In the genomic region with DNA sequence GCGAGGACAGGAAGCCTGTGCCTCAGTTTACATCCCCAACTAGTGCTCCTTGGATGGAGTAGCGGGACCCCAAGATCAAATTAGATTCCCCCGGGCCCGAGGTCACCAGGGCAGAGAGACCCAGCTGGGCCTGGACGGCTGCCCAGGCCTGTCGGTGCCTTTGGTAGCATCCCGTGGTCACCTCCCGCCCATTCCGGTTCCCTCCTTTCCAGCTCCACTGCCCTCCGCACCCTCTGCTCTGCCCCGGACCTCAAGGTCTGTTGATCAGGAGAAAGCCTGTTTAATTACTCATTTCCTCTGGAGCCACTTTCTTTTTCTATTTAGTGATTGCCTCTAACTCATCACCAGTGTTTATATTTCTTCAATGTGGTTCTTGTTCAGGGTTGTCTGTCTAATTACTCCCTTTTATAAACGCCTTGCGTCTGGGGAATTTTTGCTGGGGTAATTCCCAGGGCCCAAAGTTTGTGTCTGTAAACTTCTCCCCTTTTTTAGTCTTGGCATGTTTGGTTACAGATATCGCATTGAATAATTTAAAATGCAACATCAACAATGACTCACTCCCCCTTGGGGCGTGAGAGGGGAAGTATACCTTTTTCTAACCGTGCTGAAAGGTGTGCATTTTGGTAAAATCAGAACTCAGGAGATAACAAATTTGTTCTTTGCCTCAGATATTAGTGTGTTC, we compare ENCODE assay signal across 8 cellular contexts. TPM values are rescaled to one million over a fixed set of nuclear protein-coding genes. Genes with fewer than 3 reads are reported as not detected.
A peak's percentile ranks its signal among the peaks of the same experiment; 100 is the strongest.
DNase-seq lines count a peak whose midpoint lies in the region; ATAC-seq, FAIRE-seq and TF ChIP-seq lines count a peak whose summit lies in the region.

No MANE protein-coding gene starts in this region.

- H3K4me3 ChIP-seq in AG04449 (ENCODE audit: low read depth, low read length) (peak overlapping the region; percentile 80), Loucy (ENCODE audit: low read length, poor library complexity, severe bottlenecking) (peak overlapping the region; percentile 97), esophagus (ENCODE audit: low read depth in 1 of 2, low read length in 2 of 2) (peak overlapping the region; percentile 80 to 100)

- DNase-seq in AG04449 (ENCODE audit: low read depth, low spot score) (no peak), GM18507 (ENCODE audit: extremely low spot score, insufficient read length, low read depth) (no peak), naive B cell (peak; percentile 50), type B pancreatic cell (ENCODE audit: extremely low spot score, unreplicated experiment) (no peak), GDM1 (lab: John Stamatoyannopoulos, UW) (no peak)
- peak; percentile 58 for DNase-seq in activated CD8-positive, alpha-beta memory T cell treated with anti-CD3 and anti-CD28 coated beads, Interleukin-2, amount 50 U/mL, for 48 hours

- no peak overlapping the region for H2AFZ ChIP-seq in Loucy (ENCODE audit: low read length)

- H3K9me3 Mint-ChIP-seq in naive B cell (no peaks in the 10 kb centered on the region), type B pancreatic cell (no peaks in the 10 kb centered on the region)

- H4K20me1 ChIP-seq in Loucy (ENCODE audit: insufficient read depth, low read length, poor library complexity, severe bottlenecking), result peaks cover 44% of the 10 kb centered on the region

- H3K4me1 ChIP-seq in Loucy (ENCODE audit: insufficient read depth, low read length, poor library complexity, severe bottlenecking) (peaks cover 26% of the 10 kb centered on the region), esophagus (ENCODE audit: control insufficient read depth in 2 of 2, insufficient read depth in 2 of 2, low read length in 1 of 2) (peaks cover 0 to 2% of the 10 kb centered on the region in 2 donors)

- TF ChIP-seq CTCF in AG04449 (IDR thresholded peaks at IDR 0.05; ENCODE audit: insufficient read depth, low read length, missing control alignments) (no peak), Loucy (conservative IDR thresholded peaks at IDR 0.05; ENCODE audit: low read length) (peak; percentile 45), type B pancreatic cell (conservative IDR thresholded peaks at IDR 0.05) (peak; percentile 39)

- H3K27me3 Mint-ChIP-seq in naive B cell, result peaks cover 0 to 4% (median 0%) of the 10 kb centered on the region in 3 donors
- no peaks in the 10 kb centered on the region for H3K27me3 Mint-ChIP-seq in type B pancreatic cell

- 1 to 2% methylated on average over 16 of the region's 16 CpGs for WGBS in esophagus, 2 donors

- H3K36me3 ChIP-seq in Loucy (ENCODE audit: insufficient read depth, low read length), result no peaks in the 10 kb centered on the region
- no peaks in the 10 kb centered on the region for H3K36me3 ChIP-seq in esophagus (ENCODE audit: control insufficient read depth in 2 of 2, insufficient read depth in 2 of 2, low read length in 1 of 2)

- peaks cover 43 to 68% (median 48%) of the 10 kb centered on the region in 3 donors for H3K4me1 Mint-ChIP-seq in naive B cell
- H3K4me1 Mint-ChIP-seq in type B pancreatic cell (ENCODE audit: unreplicated experiment), result peaks cover 26% of the 10 kb centered on the region

- peak overlapping the region; percentile 94 to 100 (median 97) for H3K27ac Mint-ChIP-seq in naive B cell
- peak overlapping the region; percentile 93 for H3K27ac Mint-ChIP-seq in type B pancreatic cell

- POLR2A ChIA-PET in AG04449 (lab: Yijun Ruan, JAX), result interaction anchor here (0.7 to 5.5 kb wide), 3 partner anchors 42 to 61 kb away, joined by 3 to 31 read pairs (median 3); no protein-coding TSS in a partner anchor

- H3K4me3 Mint-ChIP-seq in naive B cell, result peak overlapping the region; percentile 88 to 99 (median 96)
- H3K4me3 Mint-ChIP-seq in type B pancreatic cell, result peak overlapping the region; percentile 93

- FAIRE-seq in GM18507 (lab: Jason Lieb, UNC), result peak; percentile 73

- H3K9me3 ChIP-seq in Loucy (ENCODE audit: insufficient read depth, low read depth, low read length), result no peaks in the 10 kb centered on the region
- no peaks in the 10 kb centered on the region for H3K9me3 ChIP-seq in esophagus (ENCODE audit: control insufficient read depth in 2 of 2, insufficient read depth in 1 of 2, low read depth in 1 of 2, low read length in 1 of 2)

- peak overlapping the region; percentile 89 to 98 for H3K27ac ChIP-seq in esophagus (ENCODE audit: low read depth in 2 of 2, low read length in 1 of 2)

- ATAC-seq in naive B cell (ENCODE audit: low read depth in 2 of 2), result peak; percentile 54 to 61

- H3K36me3 Mint-ChIP-seq in naive B cell (peaks cover 0 to 8% of the 10 kb centered on the region in 2 donors), type B pancreatic cell (peaks cover 9% of the 10 kb centered on the region)

- H3K4me2 ChIP-seq in Loucy (ENCODE audit: low read depth, low read length, poor library complexity, severe bottlenecking), result peak overlapping the region; percentile 99

- H3K27me3 ChIP-seq in Loucy (ENCODE audit: insufficient read depth, low read length, poor library complexity, severe bottlenecking) (no peaks in the 10 kb centered on the region), esophagus (ENCODE audit: control insufficient read depth in 1 of 2, insufficient read depth in 2 of 2, low read length in 2 of 2) (no peaks in the 10 kb centered on the region)

- no peaks in the 10 kb centered on the region for H3F3A ChIP-seq in Loucy (ENCODE audit: low read depth)

- CTCF ChIA-PET in AG04449 (lab: Yijun Ruan, JAX), result interaction anchor here (2.8 kb wide), 1 partner anchor 42 kb away, joined by 16 read pairs; no protein-coding TSS in a partner anchor

- peak overlapping the region; percentile 96 for H3K9ac ChIP-seq in Loucy (ENCODE audit: low read depth, low read length, poor library complexity, severe bottlenecking)

- H3K79me2 ChIP-seq in Loucy (ENCODE audit: insufficient read depth, low read length), result peaks cover 67% of the 10 kb centered on the region

- H3K9me2 ChIP-seq in Loucy (replicated peaks; ENCODE audit: low read depth, low read length), result no peaks in the 10 kb centered on the region

RNA-seq across cellular contexts. Expression of a gene that starts 1.9 kb away (rescaled TPM):
- polyA plus RNA-seq in esophagus (1 to 10 TPM; 3.9 to 7.1 TPM), naive B cell (ENCODE audit: low read depth in 6 of 6) (1 to 10 TPM in 5 of 6 donors, under 1 TPM in 1; 0.92 to 3.1 (median 1.8) TPM)
- total RNA-seq in type B pancreatic cell (ENCODE audit: low replicate concordance), result 55.1 and 55.2 TPM in 2 replicates

Comparison
In these comparisons a context has a peak if more than half of its experiments do, and no peak if none do; other contexts are left out.
1. DNase-seq: peak in activated CD8-positive, alpha-beta memory T cell treated with anti-CD3 and anti-CD28 coated beads, Interleukin-2, amount 50 U/mL, for 48 hours (single experiment) and naive B cell (single experiment); none in AG04449 (single experiment), GM18507 (single experiment), type B pancreatic cell (single experiment) and GDM1 (single experiment).
2. Peak in every context shown above with its lines, with median percentiles within 50 percentile points of each other: H3K4me3 ChIP-seq.